In genomic region chr5:172897691-172898512, GRCh38 we compare ENCODE assay signal across 8 cellular contexts.
DNase-seq lines count a peak whose midpoint lies in the region; ATAC-seq and TF ChIP-seq lines count a peak whose summit lies in the region.

No MANE protein-coding gene starts in this region.

- POLR2A ChIA-PET in AG04450 (lab: Yijun Ruan, JAX): interaction anchor here (0.5 to 2.0 kb wide), 10 partner anchors 10 to 134 kb away, joined by 3 to 15 read pairs (median 4); partner anchors contain the start of gene DUSP1

- no peak overlapping the region for H3K4me3 ChIP-seq in AG04450 (ENCODE audit: low read depth, low read length)
- peak overlapping the region in 1 of 2 donors; percentile 34 for H3K4me3 ChIP-seq in duodenal mucosa (ENCODE audit: low read depth in 1 of 2, low read length in 2 of 2)

- H3K4me1 Mint-ChIP-seq in nephron progenitor cell: peaks cover 46% of the 10 kb centered on the region

- H3K27ac ChIP-seq in AG04450 (ENCODE audit: low read depth, low read length) (peak overlapping the region; percentile 99), duodenal mucosa (ENCODE audit: low read depth, low read length) (peak overlapping the region; percentile 86)

- H3K9me3 ChIP-seq in AG04450 (ENCODE audit: control insufficient read depth, insufficient read depth, low read length) (no peaks in the 10 kb centered on the region), duodenal mucosa (ENCODE audit: control insufficient read depth in 1 of 2, low read length in 2 of 2) (no peaks in the 10 kb centered on the region)

- H3K27me3 ChIP-seq in AG04450 (ENCODE audit: control insufficient read depth, insufficient read depth, low read length) (no peaks in the 10 kb centered on the region), duodenal mucosa (ENCODE audit: control insufficient read depth in 1 of 2, insufficient read depth in 2 of 2, low read length in 2 of 2) (no peaks in the 10 kb centered on the region)

- no peak for ATAC-seq in HG02885 (IDR thresholded peaks at IDR 0.05; ENCODE audit: poor library complexity, unreplicated experiment)

- DNase-seq in AG04450 (ENCODE audit: low read depth, low spot score) (peak; percentile 83), NCI-H226 (peak; percentile 98), nephron progenitor cell (peak; percentile 12), globus pallidus (ENCODE audit: low spot score) (no peak), middle frontal gyrus (ENCODE audit: extremely low spot score, low spot score) (no peak), NCI-H1092 treated with DMSO at 0.1 percent for 48 hours (lab: John Stamatoyannopoulos, UW) (no peak)

- peaks cover 32 to 45% of the 10 kb centered on the region in 2 donors for H3K36me3 ChIP-seq in duodenal mucosa (ENCODE audit: control insufficient read depth in 1 of 2, insufficient read depth in 2 of 2, low read length in 2 of 2)

- no peaks in the 10 kb centered on the region for H3K9me3 Mint-ChIP-seq in nephron progenitor cell

- peaks cover under 1 to 18% of the 10 kb centered on the region in 2 donors for H3K4me1 ChIP-seq in duodenal mucosa (ENCODE audit: control insufficient read depth in 1 of 2, insufficient read depth in 2 of 2, low read length in 2 of 2)

- H3K27ac Mint-ChIP-seq in nephron progenitor cell: peak overlapping the region; percentile 83

- CTCF ChIA-PET in AG04450 (lab: Charles Lee): interaction anchor here (0.5 to 2.5 kb wide), 6 partner anchors 51 to 870 kb away, joined by 3 to 10 read pairs (median 4); no protein-coding TSS in a partner anchor

- H3K9ac ChIP-seq in duodenal mucosa (ENCODE audit: low read depth in 1 of 2, low read length in 2 of 2): peak overlapping the region in 1 of 2 donors; percentile 35

- H3K27me3 Mint-ChIP-seq in nephron progenitor cell (ENCODE audit: low read depth, poor library complexity): peaks cover 6% of the 10 kb centered on the region

- peaks cover 22% of the 10 kb centered on the region for H3K36me3 Mint-ChIP-seq in nephron progenitor cell (ENCODE audit: low read depth)

- H3K4me3 Mint-ChIP-seq in nephron progenitor cell: no peak overlapping the region

- TF ChIP-seq CTCF in AG04450 (IDR thresholded peaks at IDR 0.05; ENCODE audit: low read depth, low read length) (no peak), nephron progenitor cell (IDR thresholded peaks at IDR 0.05) (no peak)

Comparison
In these comparisons a context has a peak if more than half of its experiments do, and no peak if none do; other contexts are left out.
1. DNase-seq: peak in AG04450 (single experiment), NCI-H226 (single experiment) and nephron progenitor cell (single experiment); none in globus pallidus (single experiment), middle frontal gyrus (single experiment) and NCI-H1092 treated with DMSO at 0.1 percent for 48 hours (single experiment).